14 cellular contexts compared by ENCODE assay signal in the genomic region with DNA sequence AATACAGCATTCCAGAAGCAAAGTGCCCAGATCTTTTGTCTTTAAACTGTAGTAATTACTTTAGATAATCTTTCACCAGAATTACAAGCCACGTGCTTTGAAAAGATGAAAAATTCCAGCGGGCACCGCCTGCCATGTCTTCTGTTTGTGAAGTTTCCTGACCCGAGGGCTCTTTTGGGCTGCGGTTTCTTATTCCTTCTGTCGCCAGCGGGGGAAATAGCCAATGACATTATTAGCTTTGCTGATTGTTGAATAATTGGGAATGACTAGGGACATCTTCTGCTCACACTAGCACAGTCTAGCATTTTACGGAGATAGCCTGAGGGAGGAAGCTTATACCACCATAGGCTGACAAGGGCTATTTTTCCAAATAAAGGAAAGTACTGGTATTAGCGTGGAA.
A peak's percentile ranks its signal among the peaks of the same experiment; 100 is the strongest.
DNase-seq lines count a peak whose midpoint lies in the region; ATAC-seq and TF ChIP-seq lines count a peak whose summit lies in the region.
"Had no signal": no experiment of that assay in that cellular context is flagged by ENCODE, and none has a peak within 500 bp of the region (broad histone marks: within the 10 kb centered on the region; RNA-seq: fewer than 3 reads in every experiment).

No MANE protein-coding gene starts in this region.

- peak; percentile 41 for DNase-seq in NCI-H1048 (lab: John Stamatoyannopoulos, UW)
- no peak for DNase-seq in chondrocyte (ENCODE audit: low spot score)
- no peak for DNase-seq in osteocyte (ENCODE audit: extremely low spot score, unreplicated experiment)
- DNase-seq in NCI-H187 (lab: John Stamatoyannopoulos, UW), result no peak
- no peak for DNase-seq in ACHN
- no peak for DNase-seq in T-helper 17 cell
- DNase-seq: CD4-positive, alpha-beta memory T cell; DMS53; GDM1; GM23248; HCEC 1CT had no signal

- H3K4me1 Mint-ChIP-seq in chondrocyte (ENCODE audit: low read depth), result peaks cover 31% of the 10 kb centered on the region
- peaks cover 33% of the 10 kb centered on the region for H3K4me1 Mint-ChIP-seq in osteocyte (ENCODE audit: unreplicated experiment)
- no peaks in the 10 kb centered on the region for H3K4me1 Mint-ChIP-seq in T-helper 17 cell
- H3K4me1 Mint-ChIP-seq: CD14-positive monocyte; CD4-positive, alpha-beta memory T cell had no signal

- no peak overlapping the region for H3K27ac Mint-ChIP-seq in chondrocyte (ENCODE audit: unreplicated experiment)
- peak overlapping the region; percentile 68 for H3K27ac Mint-ChIP-seq in osteocyte (ENCODE audit: unreplicated experiment)
- no peak overlapping the region for H3K27ac Mint-ChIP-seq in T-helper 17 cell
- H3K27ac Mint-ChIP-seq: CD14-positive monocyte; CD4-positive, alpha-beta memory T cell had no signal

- H3K27me3 Mint-ChIP-seq in chondrocyte (ENCODE audit: low read depth) (no peaks in the 10 kb centered on the region), osteocyte (ENCODE audit: unreplicated experiment) (no peaks in the 10 kb centered on the region), T-helper 17 cell (no peaks in the 10 kb centered on the region)
- H3K27me3 Mint-ChIP-seq: CD4-positive, alpha-beta memory T cell had no signal

- no peak for ATAC-seq in HG02642 (IDR thresholded peaks at IDR 0.05; ENCODE audit: poor library complexity, unreplicated experiment)
- ATAC-seq in T-helper 17 cell, result no peak
- ATAC-seq: A549 had no signal

- peak; percentile 8 for TF ChIP-seq CTCF in chondrocyte (IDR thresholded peaks at IDR 0.05)
- no peak for TF ChIP-seq CTCF in osteocyte (IDR thresholded peaks at IDR 0.05)

- peak overlapping the region; percentile 3 for H3K4me3 Mint-ChIP-seq in chondrocyte (ENCODE audit: unreplicated experiment)
- peak overlapping the region; percentile 3 for H3K4me3 Mint-ChIP-seq in osteocyte (ENCODE audit: unreplicated experiment)
- no peak overlapping the region for H3K4me3 Mint-ChIP-seq in T-helper 17 cell
- H3K4me3 Mint-ChIP-seq: CD14-positive monocyte; CD4-positive, alpha-beta memory T cell had no signal

- no peaks in the 10 kb centered on the region for H3K9me3 ChIP-seq in T-helper 17 cell (ENCODE audit: control insufficient read depth, low read length, poor library complexity, severe bottlenecking)
- H3K9me3 ChIP-seq: A549 had no signal

- H3K9me3 Mint-ChIP-seq in chondrocyte (ENCODE audit: low read depth) (peaks cover 14% of the 10 kb centered on the region), osteocyte (ENCODE audit: unreplicated experiment) (peaks cover 17% of the 10 kb centered on the region)

- H3K36me3 Mint-ChIP-seq in chondrocyte (ENCODE audit: low read depth), result no peaks in the 10 kb centered on the region
- H3K36me3 Mint-ChIP-seq in osteocyte (ENCODE audit: unreplicated experiment), result peaks cover 8% of the 10 kb centered on the region
- H3K36me3 Mint-ChIP-seq in T-helper 17 cell (ENCODE audit: low read depth), result no peaks in the 10 kb centered on the region
- H3K36me3 Mint-ChIP-seq: CD14-positive monocyte; CD4-positive, alpha-beta memory T cell had no signal

- in situ Hi-C loops in ACHN (cut with HindIII; ENCODE audit: low pct_ligation_motif_present, low pct_unique_long_range_greater_than_20kb, low sequenced_read_pairs), result no loop called here
